1 cellular context compared by ENCODE assay signal in the genomic region with DNA sequence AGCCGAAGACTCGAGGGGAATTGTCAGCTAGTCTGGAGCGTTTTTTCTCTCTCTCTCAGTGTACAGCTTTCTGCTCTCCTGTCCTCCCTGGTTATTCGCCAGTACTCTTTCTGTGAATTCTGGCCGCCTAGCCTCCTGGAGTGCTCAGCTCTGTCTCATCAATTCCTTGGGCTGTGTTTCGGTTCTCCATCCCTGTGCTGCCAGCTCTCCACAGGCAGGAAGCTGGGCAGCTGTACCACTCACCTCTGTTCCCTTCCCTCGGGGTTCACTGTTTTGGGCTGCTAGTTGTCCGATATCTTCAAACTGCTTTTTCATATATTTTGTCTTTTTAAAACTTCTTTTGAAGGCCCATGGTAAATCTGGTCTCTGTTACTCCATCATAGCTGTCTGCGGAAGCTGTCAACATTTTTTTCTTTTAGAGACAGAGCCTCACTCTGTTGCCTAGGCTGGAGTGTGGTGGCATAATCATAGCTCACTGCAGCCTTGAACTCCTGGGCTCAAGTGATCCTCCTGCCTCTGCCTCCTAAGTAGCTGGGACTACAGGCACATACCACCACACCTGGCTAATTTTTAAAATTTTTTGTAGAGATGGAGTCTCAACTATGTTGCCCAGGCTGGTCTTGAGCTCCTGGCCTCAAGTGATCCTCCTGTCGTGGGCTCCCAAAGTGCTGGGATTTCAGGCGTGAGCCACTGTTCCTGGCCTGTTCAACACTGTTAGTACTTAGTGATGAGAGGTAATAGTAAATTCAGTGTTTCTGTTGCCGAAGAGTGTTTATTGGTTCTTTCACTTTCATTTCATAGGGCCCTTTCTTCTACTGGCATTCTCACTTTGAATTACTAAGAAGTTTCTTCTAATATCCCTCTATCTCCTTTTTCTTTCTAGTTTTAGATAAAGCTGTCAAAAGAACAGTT.
TF ChIP-seq lines count a peak whose summit lies in the region.

No MANE protein-coding gene starts in this region.

TF ChIP-seq in H1, 55 proteins besides CTCF, POLR2A, EP300 and RAD21:
- TF ChIP-seq KDM5A (IDR thresholded peaks at IDR 0.05; ENCODE audit: low read length) (no peak), TAF7 (optimal IDR thresholded peaks at IDR 0.05; ENCODE audit: borderline replicate concordance, low read depth, low read length) (no peak)
TF ChIP-seq in H1: peak in this region for 0.
